ENCODE assay signal across 1 cellular context in the genomic region with DNA sequence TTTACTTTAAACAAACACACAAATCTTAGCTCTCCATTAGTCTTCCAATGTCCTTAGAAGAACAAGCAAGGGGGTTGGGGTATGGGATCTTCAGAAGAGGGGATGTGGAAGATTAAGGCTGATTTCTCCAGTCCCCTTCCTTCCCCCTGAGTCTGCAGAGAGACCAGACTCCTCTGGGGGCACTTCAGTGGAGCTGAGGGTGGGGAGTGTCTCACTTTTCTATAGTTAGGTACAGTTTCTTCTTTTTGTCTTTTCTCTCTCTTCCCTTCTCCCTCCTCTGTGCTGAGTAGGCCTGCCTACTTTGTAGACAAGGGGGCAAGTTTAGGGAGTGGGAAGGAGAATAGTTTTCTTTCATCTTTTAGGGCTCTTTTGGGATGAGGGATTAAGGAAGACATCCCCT.
TF ChIP-seq lines count a peak whose summit lies in the region.

No MANE protein-coding gene starts in this region.

TF ChIP-seq in H1, 55 proteins besides CTCF, POLR2A, EP300 and RAD21:
- TF ChIP-seq, protein P1, sequence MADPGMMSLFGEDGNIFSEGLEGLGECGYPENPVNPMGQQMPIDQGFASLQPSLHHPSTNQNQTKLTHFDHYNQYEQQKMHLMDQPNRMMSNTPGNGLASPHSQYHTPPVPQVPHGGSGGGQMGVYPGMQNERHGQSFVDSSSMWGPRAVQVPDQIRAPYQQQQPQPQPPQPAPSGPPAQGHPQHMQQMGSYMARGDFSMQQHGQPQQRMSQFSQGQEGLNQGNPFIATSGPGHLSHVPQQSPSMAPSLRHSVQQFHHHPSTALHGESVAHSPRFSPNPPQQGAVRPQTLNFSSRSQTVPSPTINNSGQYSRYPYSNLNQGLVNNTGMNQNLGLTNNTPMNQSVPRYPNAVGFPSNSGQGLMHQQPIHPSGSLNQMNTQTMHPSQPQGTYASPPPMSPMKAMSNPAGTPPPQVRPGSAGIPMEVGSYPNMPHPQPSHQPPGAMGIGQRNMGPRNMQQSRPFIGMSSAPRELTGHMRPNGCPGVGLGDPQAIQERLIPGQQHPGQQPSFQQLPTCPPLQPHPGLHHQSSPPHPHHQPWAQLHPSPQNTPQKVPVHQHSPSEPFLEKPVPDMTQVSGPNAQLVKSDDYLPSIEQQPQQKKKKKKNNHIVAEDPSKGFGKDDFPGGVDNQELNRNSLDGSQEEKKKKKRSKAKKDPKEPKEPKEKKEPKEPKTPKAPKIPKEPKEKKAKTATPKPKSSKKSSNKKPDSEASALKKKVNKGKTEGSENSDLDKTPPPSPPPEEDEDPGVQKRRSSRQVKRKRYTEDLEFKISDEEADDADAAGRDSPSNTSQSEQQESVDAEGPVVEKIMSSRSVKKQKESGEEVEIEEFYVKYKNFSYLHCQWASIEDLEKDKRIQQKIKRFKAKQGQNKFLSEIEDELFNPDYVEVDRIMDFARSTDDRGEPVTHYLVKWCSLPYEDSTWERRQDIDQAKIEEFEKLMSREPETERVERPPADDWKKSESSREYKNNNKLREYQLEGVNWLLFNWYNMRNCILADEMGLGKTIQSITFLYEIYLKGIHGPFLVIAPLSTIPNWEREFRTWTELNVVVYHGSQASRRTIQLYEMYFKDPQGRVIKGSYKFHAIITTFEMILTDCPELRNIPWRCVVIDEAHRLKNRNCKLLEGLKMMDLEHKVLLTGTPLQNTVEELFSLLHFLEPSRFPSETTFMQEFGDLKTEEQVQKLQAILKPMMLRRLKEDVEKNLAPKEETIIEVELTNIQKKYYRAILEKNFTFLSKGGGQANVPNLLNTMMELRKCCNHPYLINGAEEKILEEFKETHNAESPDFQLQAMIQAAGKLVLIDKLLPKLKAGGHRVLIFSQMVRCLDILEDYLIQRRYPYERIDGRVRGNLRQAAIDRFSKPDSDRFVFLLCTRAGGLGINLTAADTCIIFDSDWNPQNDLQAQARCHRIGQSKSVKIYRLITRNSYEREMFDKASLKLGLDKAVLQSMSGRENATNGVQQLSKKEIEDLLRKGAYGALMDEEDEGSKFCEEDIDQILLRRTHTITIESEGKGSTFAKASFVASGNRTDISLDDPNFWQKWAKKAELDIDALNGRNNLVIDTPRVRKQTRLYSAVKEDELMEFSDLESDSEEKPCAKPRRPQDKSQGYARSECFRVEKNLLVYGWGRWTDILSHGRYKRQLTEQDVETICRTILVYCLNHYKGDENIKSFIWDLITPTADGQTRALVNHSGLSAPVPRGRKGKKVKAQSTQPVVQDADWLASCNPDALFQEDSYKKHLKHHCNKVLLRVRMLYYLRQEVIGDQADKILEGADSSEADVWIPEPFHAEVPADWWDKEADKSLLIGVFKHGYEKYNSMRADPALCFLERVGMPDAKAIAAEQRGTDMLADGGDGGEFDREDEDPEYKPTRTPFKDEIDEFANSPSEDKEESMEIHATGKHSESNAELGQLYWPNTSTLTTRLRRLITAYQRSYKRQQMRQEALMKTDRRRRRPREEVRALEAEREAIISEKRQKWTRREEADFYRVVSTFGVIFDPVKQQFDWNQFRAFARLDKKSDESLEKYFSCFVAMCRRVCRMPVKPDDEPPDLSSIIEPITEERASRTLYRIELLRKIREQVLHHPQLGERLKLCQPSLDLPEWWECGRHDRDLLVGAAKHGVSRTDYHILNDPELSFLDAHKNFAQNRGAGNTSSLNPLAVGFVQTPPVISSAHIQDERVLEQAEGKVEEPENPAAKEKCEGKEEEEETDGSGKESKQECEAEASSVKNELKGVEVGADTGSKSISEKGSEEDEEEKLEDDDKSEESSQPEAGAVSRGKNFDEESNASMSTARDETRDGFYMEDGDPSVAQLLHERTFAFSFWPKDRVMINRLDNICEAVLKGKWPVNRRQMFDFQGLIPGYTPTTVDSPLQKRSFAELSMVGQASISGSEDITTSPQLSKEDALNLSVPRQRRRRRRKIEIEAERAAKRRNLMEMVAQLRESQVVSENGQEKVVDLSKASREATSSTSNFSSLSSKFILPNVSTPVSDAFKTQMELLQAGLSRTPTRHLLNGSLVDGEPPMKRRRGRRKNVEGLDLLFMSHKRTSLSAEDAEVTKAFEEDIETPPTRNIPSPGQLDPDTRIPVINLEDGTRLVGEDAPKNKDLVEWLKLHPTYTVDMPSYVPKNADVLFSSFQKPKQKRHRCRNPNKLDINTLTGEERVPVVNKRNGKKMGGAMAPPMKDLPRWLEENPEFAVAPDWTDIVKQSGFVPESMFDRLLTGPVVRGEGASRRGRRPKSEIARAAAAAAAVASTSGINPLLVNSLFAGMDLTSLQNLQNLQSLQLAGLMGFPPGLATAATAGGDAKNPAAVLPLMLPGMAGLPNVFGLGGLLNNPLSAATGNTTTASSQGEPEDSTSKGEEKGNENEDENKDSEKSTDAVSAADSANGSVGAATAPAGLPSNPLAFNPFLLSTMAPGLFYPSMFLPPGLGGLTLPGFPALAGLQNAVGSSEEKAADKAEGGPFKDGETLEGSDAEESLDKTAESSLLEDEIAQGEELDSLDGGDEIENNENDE (IDR thresholded peaks at IDR 0.05; ENCODE audit: insufficient replicate concordance, low read length) = no peak
- TF ChIP-seq CREB1 (IDR thresholded peaks at IDR 0.05) = no peak
- TF ChIP-seq RBBP5 (IDR thresholded peaks at IDR 0.05; ENCODE audit: borderline replicate concordance, low read depth, low read length) = no peak
- TF ChIP-seq RNF2 (IDR thresholded peaks at IDR 0.05; ENCODE audit: borderline replicate concordance, low read depth, low read length, missing control alignments, poor library complexity, severe bottlenecking) = peak; percentile 72
- TF ChIP-seq SUZ12 (IDR thresholded peaks at IDR 0.05; ENCODE audit: low read length) = 0 out of 2 replicates have a peak, but pooled peaks have one; percentile 53
- TF ChIP-seq EZH2 (IDR thresholded peaks at IDR 0.05; ENCODE audit: low read depth, low read length, severe bottlenecking) = peak; percentile 54
- no peak for TF ChIP-seq JUN (IDR thresholded peaks at IDR 0.05; ENCODE audit: low read depth, low read length)
